In the genomic region with DNA sequence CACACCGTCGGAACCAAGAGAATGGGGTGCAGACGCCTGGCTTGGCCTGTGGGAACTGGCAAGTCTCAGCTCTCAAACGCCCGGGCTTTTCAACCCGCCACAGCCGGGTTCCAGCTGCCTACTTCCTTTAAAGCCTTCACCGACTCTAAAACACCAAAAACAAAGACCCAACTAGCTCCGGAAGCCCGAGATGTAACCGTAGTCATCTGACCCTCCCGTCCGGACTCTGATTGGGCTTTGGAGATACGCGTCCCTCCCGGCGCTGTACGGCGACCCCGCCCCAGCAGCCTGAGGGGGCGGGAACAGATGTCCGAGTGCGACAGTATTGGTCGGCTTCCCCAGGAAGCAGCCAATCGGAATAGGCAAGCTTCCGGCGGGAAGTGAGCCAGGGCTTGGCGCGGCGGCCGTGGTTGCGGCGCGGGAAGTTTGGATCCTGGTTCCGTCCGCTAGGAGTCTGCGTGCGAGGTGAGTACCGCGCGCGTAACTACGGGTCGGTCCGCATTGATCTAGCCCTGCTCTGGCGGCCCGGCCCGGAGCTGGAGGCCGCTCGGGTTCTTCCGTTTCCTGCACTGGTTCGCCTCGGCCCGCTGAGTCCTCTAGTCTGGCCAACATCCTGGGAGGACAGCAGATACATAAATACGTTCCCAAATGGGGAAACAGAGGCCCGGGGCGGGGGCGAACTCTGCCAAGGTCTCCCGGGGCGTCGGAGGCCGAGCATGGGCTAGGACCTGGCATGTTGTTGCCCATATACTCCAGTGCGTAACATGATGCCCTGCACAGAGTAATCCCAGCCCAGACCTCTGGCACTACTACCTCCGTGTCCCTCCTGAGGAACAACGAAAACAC, we compare ENCODE assay signal across 8 cellular contexts. TPM values are rescaled to one million over a fixed set of nuclear protein-coding genes. Genes with fewer than 3 reads are reported as not detected.
A peak's percentile ranks its signal among the peaks of the same experiment; 100 is the strongest.
DNase-seq lines count a peak whose midpoint lies in the region; ATAC-seq, FAIRE-seq and TF ChIP-seq lines count a peak whose summit lies in the region.

A gene (plus strand): TSS at position 371 of the 846 bp plus-strand sequence. CDS start 30,047 bp downstream, outside the sequence.

- peak within 1 kb of the TSS; percentile 43 to 75 (median 60) for H3K4me3 ChIP-seq in pancreas
- peak within 1 kb of the TSS; percentile 39 to 81 (median 62) for H3K4me3 ChIP-seq in tibial nerve

- peak; percentile 39 to 83 for TF ChIP-seq EP300 in tibial nerve (IDR thresholded peaks at IDR 0.05)

- intact Hi-C loops in Right ventricle myocardium superior (cut with DNase I) (loop anchor here (5.0 kb wide), 1 partner anchor 155 kb away; no protein-coding TSS in a partner anchor), pancreas (cut with DNase I) (no loop called here)

- ATAC-seq in HG02759 (IDR thresholded peaks at IDR 0.05; ENCODE audit: unreplicated experiment) = peak; percentile 99
- peak; percentile 100 for ATAC-seq in Right ventricle myocardium superior (ENCODE audit: poor library complexity)
- peak; percentile 100 for ATAC-seq in pancreas

- no peaks in the 10 kb centered on the region for H3K9me3 ChIP-seq in pancreas
- no peaks in the 10 kb centered on the region for H3K9me3 ChIP-seq in tibial nerve

- DNase-seq in NCI-H1417 (lab: John Stamatoyannopoulos, UW) = peak; percentile 97 to 100 (median 99)
- peak; percentile 95 to 99 for DNase-seq in SW 1271 (lab: John Stamatoyannopoulos, UW)
- peak; percentile 84 for DNase-seq in activated naive CD8-positive, alpha-beta T cell treated with anti-CD3 and anti-CD28 coated beads, Interleukin-2, amount 50 U/mL, for 16 hours (ENCODE audit: low read depth, low spot score)
- peak; percentile 97 for DNase-seq in Right ventricle myocardium superior
- peak; percentile 94 to 97 (median 96) for DNase-seq in pancreas
- peak; percentile 92 to 94 for DNase-seq in tibial nerve (ENCODE audit: low spot score in 2 of 2)

- FAIRE-seq in pancreas (lab: Jason Lieb, UNC) = peak; percentile 94

- H3K4me1 ChIP-seq in pancreas (peaks cover 4 to 8% (median 8%) of the 10 kb centered on the region in 3 donors), tibial nerve (peaks cover 0 to 17% (median 8%) of the 10 kb centered on the region in 4 donors)

- TF ChIP-seq CTCF in GM12873 (IDR thresholded peaks at IDR 0.05; ENCODE audit: insufficient read depth, low read depth, low read length, missing control alignments) (peak; percentile 31), pancreas (IDR thresholded peaks at IDR 0.05) (peak; percentile 22 to 52 (median 32)), tibial nerve (IDR thresholded peaks at IDR 0.05) (peak; percentile 14 to 85 (median 46))

- H3K27ac ChIP-seq in pancreas = peak within 1 kb of the TSS; percentile 53 to 87 (median 83)
- H3K27ac ChIP-seq in tibial nerve = peak within 1 kb of the TSS; percentile 71 to 95 (median 94)

- H3K27me3 ChIP-seq in pancreas (no peaks in the 10 kb centered on the region), tibial nerve (no peaks in the 10 kb centered on the region)

- 0% methylated on average over 65 of the region's 65 CpGs for WGBS in pancreas, 2 donors
- WGBS in tibial nerve, 2 donors = 0 to 2% methylated on average over 29 to 46 of the region's 65 CpGs

- H3K36me3 ChIP-seq in pancreas = no peaks in the 10 kb centered on the region
- H3K36me3 ChIP-seq in tibial nerve = no peaks in the 10 kb centered on the region

- peak; percentile 46 to 65 for TF ChIP-seq POLR2A in tibial nerve (IDR thresholded peaks at IDR 0.05)

RNA-seq across cellular contexts. Expression of the gene that starts here (rescaled TPM):
- total RNA-seq in Right ventricle myocardium superior (37.0 TPM), pancreas (1 to 10 TPM in 1 of 6 donors, under 1 TPM in 4, not detected in 1; 0.12 to 1.1 (median 0.88) TPM), tibial nerve (1 to 10 TPM in 2 of 4 donors, under 1 TPM in 2; 0.66 to 9.6 (median 1.0) TPM)
- under 1 TPM; 0.54 to 0.65 TPM for polyA plus RNA-seq in pancreas

Comparison
In these comparisons a context has a peak if more than half of its experiments do, and no peak if none do; other contexts are left out.
1. Peak in every context shown above with its lines: DNase-seq, ATAC-seq, H3K4me3 ChIP-seq and H3K27ac ChIP-seq.